ENCODE assay signal across 9 cellular contexts in genomic region chr18:60372598-60372997, GRCh38. TPM values are rescaled to one million over a fixed set of nuclear protein-coding genes. Genes with fewer than 3 reads are reported as not detected.
DNase-seq lines count a peak whose midpoint lies in the region; ATAC-seq and TF ChIP-seq lines count a peak whose summit lies in the region.
"Had no signal": no experiment of that assay in that cellular context is flagged by ENCODE, and none has a peak within 500 bp of the region (broad histone marks: within the 10 kb centered on the region; RNA-seq: fewer than 3 reads in every experiment).

TSS of gene MC4R (minus strand) at chr18:60372775. CDS start at chr18:60372349, 426 bp downstream.

- peaks cover 0 to 3% (median 0%) of the 10 kb centered on the region in 4 donors for H3K4me1 ChIP-seq in tibial artery
- H3K4me1 ChIP-seq: adrenal gland had no signal

- no peak within 1 kb of the TSS for H3K4me3 Mint-ChIP-seq in WTC11
- no peak within 1 kb of the TSS for H3K4me3 Mint-ChIP-seq in activated naive CD8-positive, alpha-beta T cell treated with anti-CD3 and anti-CD28 coated beads, Interleukin-2, amount 50 U/mL, for 24 hours
- no peak within 1 kb of the TSS for H3K4me3 Mint-ChIP-seq in activated CD4-positive, alpha-beta T cell treated with anti-CD3 and anti-CD28 coated beads for 36 hours

- H3K27ac ChIP-seq in tibial artery = no peak within 1 kb of the TSS
- H3K27ac ChIP-seq: adrenal gland had no signal

- no peaks in the 10 kb centered on the region for H3K27me3 Mint-ChIP-seq in WTC11 (ENCODE audit: low read depth)
- no peaks in the 10 kb centered on the region for H3K27me3 Mint-ChIP-seq in activated naive CD8-positive, alpha-beta T cell treated with anti-CD3 and anti-CD28 coated beads, Interleukin-2, amount 50 U/mL, for 24 hours
- H3K27me3 Mint-ChIP-seq in activated CD4-positive, alpha-beta T cell treated with anti-CD3 and anti-CD28 coated beads for 36 hours = no peaks in the 10 kb centered on the region

- TF ChIP-seq CTCF in WTC11 (IDR thresholded peaks at IDR 0.05) (no peak), tibial artery (IDR thresholded peaks at IDR 0.05) (no peak)

- peaks cover 15% of the 10 kb centered on the region for H3K4me1 Mint-ChIP-seq in WTC11
- H3K4me1 Mint-ChIP-seq in activated naive CD8-positive, alpha-beta T cell treated with anti-CD3 and anti-CD28 coated beads, Interleukin-2, amount 50 U/mL, for 24 hours = no peaks in the 10 kb centered on the region
- no peaks in the 10 kb centered on the region for H3K4me1 Mint-ChIP-seq in activated CD4-positive, alpha-beta T cell treated with anti-CD3 and anti-CD28 coated beads for 36 hours

- H3K4me3 ChIP-seq in tibial artery = no peak within 1 kb of the TSS
- H3K4me3 ChIP-seq: adrenal gland had no signal

- CTCF ChIA-PET in WTC11 (lab: Charles Lee) = interaction anchor here (0.9 to 1.4 kb wide), 4 partner anchors 15 to 385 kb away, joined by 3 to 7 read pairs (median 4); no protein-coding TSS in a partner anchor
- CTCF ChIA-PET in activated CD4-positive, alpha-beta T cell treated with anti-CD3 and anti-CD28 coated beads for 36 hours (lab: Charles Lee) = interaction anchor here (1.1 to 1.3 kb wide), 2 partner anchors 10 to 27 kb away, joined by 3 read pairs; no protein-coding TSS in a partner anchor

- H3K27ac Mint-ChIP-seq in WTC11 = peak within 1 kb of the TSS; percentile 91
- no peak within 1 kb of the TSS for H3K27ac Mint-ChIP-seq in activated naive CD8-positive, alpha-beta T cell treated with anti-CD3 and anti-CD28 coated beads, Interleukin-2, amount 50 U/mL, for 24 hours
- no peak within 1 kb of the TSS for H3K27ac Mint-ChIP-seq in activated CD4-positive, alpha-beta T cell treated with anti-CD3 and anti-CD28 coated beads for 36 hours

- POLR2A ChIA-PET in WTC11 (lab: Charles Lee) = no interaction called here
- POLR2A ChIA-PET in activated CD4-positive, alpha-beta T cell treated with anti-CD3 and anti-CD28 coated beads for 36 hours (lab: Charles Lee) = no interaction called here

- no peaks in the 10 kb centered on the region for H3K36me3 ChIP-seq in tibial artery
- H3K36me3 ChIP-seq: adrenal gland had no signal

- ATAC-seq in WTC11 = peak; percentile 98
- no peak for ATAC-seq in activated naive CD8-positive, alpha-beta T cell treated with anti-CD3 and anti-CD28 coated beads, Interleukin-2, amount 50 U/mL, for 24 hours
- no peak for ATAC-seq in activated CD4-positive, alpha-beta T cell treated with anti-CD3 and anti-CD28 coated beads for 36 hours

- intact Hi-C loops in tibial artery (cut with DNase I; ENCODE audit: low total_unique reads) = no loop called here
- intact Hi-C loops in activated CD4-positive, alpha-beta T cell treated with anti-CD3 and anti-CD28 coated beads for 36 hours (cut with DNase I, micrococcal nuclease) = no loop called here

- DNase-seq in COLO829 (ENCODE audit: low spot score) (peak; percentile 66), NCI-H1436 (lab: John Stamatoyannopoulos, UW) (peak; percentile 88), WTC11 (ENCODE audit: low spot score) (no peak), iris pigment epithelial cell (ENCODE audit: low read depth) (peak; percentile 78), tibial artery (no peak), cerebellar cortex (ENCODE audit: low spot score) (no peak)
- no peak for DNase-seq in activated naive CD8-positive, alpha-beta T cell treated with anti-CD3 and anti-CD28 coated beads, Interleukin-2, amount 50 U/mL, for 24 hours
- no peak for DNase-seq in activated CD4-positive, alpha-beta T cell treated with anti-CD3 and anti-CD28 coated beads for 36 hours

- H3K9me3 ChIP-seq in tibial artery = no peaks in the 10 kb centered on the region
- H3K9me3 ChIP-seq: adrenal gland had no signal

- peaks cover 15% of the 10 kb centered on the region; the same call in 1 of the 2 replicates for H3K9me3 Mint-ChIP-seq in WTC11
- no peaks in the 10 kb centered on the region for H3K9me3 Mint-ChIP-seq in activated naive CD8-positive, alpha-beta T cell treated with anti-CD3 and anti-CD28 coated beads, Interleukin-2, amount 50 U/mL, for 24 hours
- no peaks in the 10 kb centered on the region for H3K9me3 Mint-ChIP-seq in activated CD4-positive, alpha-beta T cell treated with anti-CD3 and anti-CD28 coated beads for 36 hours (ENCODE audit: low read depth)

- H3K36me3 Mint-ChIP-seq in WTC11 = no peaks in the 10 kb centered on the region
- no peaks in the 10 kb centered on the region for H3K36me3 Mint-ChIP-seq in activated naive CD8-positive, alpha-beta T cell treated with anti-CD3 and anti-CD28 coated beads, Interleukin-2, amount 50 U/mL, for 24 hours (ENCODE audit: low read depth)
- H3K36me3 Mint-ChIP-seq in activated CD4-positive, alpha-beta T cell treated with anti-CD3 and anti-CD28 coated beads for 36 hours (ENCODE audit: low read depth) = no peaks in the 10 kb centered on the region

- no peaks in the 10 kb centered on the region for H3K27me3 ChIP-seq in tibial artery
- H3K27me3 ChIP-seq: adrenal gland had no signal

TF ChIP-seq in WTC11, 78 proteins besides CTCF, POLR2A, EP300 and RAD21:
- TF ChIP-seq ZNF671 (CRISPR knock-in tag; IDR thresholded peaks at IDR 0.05) (no peak), ETV6 (CRISPR knock-in tag; IDR thresholded peaks at IDR 0.05) (no peak), TEAD4 (CRISPR knock-in tag; IDR thresholded peaks at IDR 0.05) (no peak), FOXK1 (CRISPR knock-in tag; IDR thresholded peaks at IDR 0.05) (no peak), NR2C2 (CRISPR knock-in tag; IDR thresholded peaks at IDR 0.05) (no peak), E2F1 (CRISPR knock-in tag; IDR thresholded peaks at IDR 0.05) (no peak), ZBTB43 (CRISPR knock-in tag; IDR thresholded peaks at IDR 0.05) (no peak), TEAD1 (CRISPR knock-in tag; IDR thresholded peaks at IDR 0.05) (no peak), FOXJ3 (CRISPR knock-in tag; IDR thresholded peaks at IDR 0.05; ENCODE audit: borderline replicate concordance) (no peak), JUN (CRISPR knock-in tag; IDR thresholded peaks at IDR 0.05) (no peak), GTF2I (CRISPR knock-in tag; conservative IDR thresholded peaks at IDR 0.05) (no peak), NR1H2 (CRISPR knock-in tag; IDR thresholded peaks at IDR 0.05) (no peak), ESRRA (CRISPR knock-in tag; IDR thresholded peaks at IDR 0.05; ENCODE audit: borderline replicate concordance) (no peak)
- TF ChIP-seq, protein P1, sequence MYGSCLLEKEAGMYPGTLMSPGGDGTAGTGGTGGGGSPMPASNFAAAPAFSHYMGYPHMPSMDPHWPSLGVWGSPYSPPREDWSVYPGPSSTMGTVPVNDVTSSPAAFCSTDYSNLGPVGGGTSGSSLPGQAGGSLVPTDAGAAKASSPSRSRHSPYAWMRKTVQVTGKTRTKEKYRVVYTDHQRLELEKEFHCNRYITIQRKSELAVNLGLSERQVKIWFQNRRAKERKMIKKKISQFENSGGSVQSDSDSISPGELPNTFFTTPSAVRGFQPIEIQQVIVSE (CRISPR knock-in tag; IDR thresholded peaks at IDR 0.05; ENCODE audit: borderline replicate concordance) = no peak
- TF ChIP-seq, protein P2, sequence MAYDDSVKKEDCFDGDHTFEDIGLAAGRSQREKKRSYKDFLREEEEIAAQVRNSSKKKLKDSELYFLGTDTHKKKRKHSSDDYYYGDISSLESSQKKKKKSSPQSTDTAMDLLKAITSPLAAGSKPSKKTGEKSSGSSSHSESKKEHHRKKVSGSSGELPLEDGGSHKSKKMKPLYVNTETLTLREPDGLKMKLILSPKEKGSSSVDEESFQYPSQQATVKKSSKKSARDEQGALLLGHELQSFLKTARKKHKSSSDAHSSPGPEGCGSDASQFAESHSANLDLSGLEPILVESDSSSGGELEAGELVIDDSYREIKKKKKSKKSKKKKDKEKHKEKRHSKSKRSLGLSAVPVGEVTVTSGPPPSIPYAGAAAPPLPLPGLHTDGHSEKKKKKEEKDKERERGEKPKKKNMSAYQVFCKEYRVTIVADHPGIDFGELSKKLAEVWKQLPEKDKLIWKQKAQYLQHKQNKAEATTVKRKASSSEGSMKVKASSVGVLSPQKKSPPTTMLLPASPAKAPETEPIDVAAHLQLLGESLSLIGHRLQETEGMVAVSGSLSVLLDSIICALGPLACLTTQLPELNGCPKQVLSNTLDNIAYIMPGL (CRISPR knock-in tag; IDR thresholded peaks at IDR 0.05) = no peak

RNA-seq across cellular contexts. Expression of gene MC4R, which starts in this region (rescaled TPM):
- total RNA-seq in WTC11 (2021) = 0.16 TPM in 1 of 3 replicates, not detected in the others
- not detected for total RNA-seq in activated CD4-positive, alpha-beta T cell treated with anti-CD3 and anti-CD28 coated beads for 36 hours

Comparison
In these comparisons a context has a peak if more than half of its experiments do, and no peak if none do; other contexts are left out.
1. Peak in ATAC-seq in WTC11; RNA of the gene not detected or under 1 TPM.
2. DNase-seq: peak in COLO829 (single experiment), NCI-H1436 (single experiment) and iris pigment epithelial cell (single experiment); none in WTC11 (single experiment), tibial artery (0 of 2), cerebellar cortex (single experiment), activated naive CD8-positive, alpha-beta T cell treated with anti-CD3 and anti-CD28 coated beads, Interleukin-2, amount 50 U/mL, for 24 hours (single experiment) and activated CD4-positive, alpha-beta T cell treated with anti-CD3 and anti-CD28 coated beads for 36 hours (single experiment).